17 cellular contexts compared by ENCODE assay signal in genomic region chr6:121395736-121396135, GRCh38. TPM values are rescaled to one million over a fixed set of nuclear protein-coding genes. Genes with fewer than 3 reads are reported as not detected.
DNase-seq lines count a peak whose midpoint lies in the region; ATAC-seq and TF ChIP-seq lines count a peak whose summit lies in the region.
"Had no signal": no experiment of that assay in that cellular context is flagged by ENCODE, and none has a peak within 500 bp of the region (broad histone marks: within the 10 kb centered on the region; RNA-seq: fewer than 3 reads in every experiment).

No MANE protein-coding gene starts in this region.

- no peaks in the 10 kb centered on the region for H3K27me3 Mint-ChIP-seq in nephron progenitor cell (ENCODE audit: low read depth, poor library complexity)
- H3K27me3 Mint-ChIP-seq: CD4-positive, CD25-positive, alpha-beta regulatory T cell had no signal

- no peak overlapping the region for H3K4me2 ChIP-seq in PC-9
- H3K4me2 ChIP-seq: GM23338 had no signal

- H3K9me3 Mint-ChIP-seq in nephron progenitor cell, result no peaks in the 10 kb centered on the region
- H3K9me3 Mint-ChIP-seq: CD4-positive, CD25-positive, alpha-beta regulatory T cell; CD8-positive, alpha-beta memory T cell; GM23338 had no signal

- H2AFZ ChIP-seq in PC-9, result peak overlapping the region; percentile 39; the same call in 1 of the 2 replicates

- no peak for TF ChIP-seq CTCF in PC-9 (conservative IDR thresholded peaks at IDR 0.05)
- TF ChIP-seq CTCF in body of pancreas (IDR thresholded peaks at IDR 0.05), result no peak
- TF ChIP-seq CTCF in nephron progenitor cell (IDR thresholded peaks at IDR 0.05), result no peak

- H3K9me3 ChIP-seq in PC-9 (ENCODE audit: insufficient read depth, low read depth), result no peaks in the 10 kb centered on the region
- H3K9me3 ChIP-seq in body of pancreas, result no peaks in the 10 kb centered on the region
- H3K9me3 ChIP-seq: BE2C had no signal

- no peak for TF ChIP-seq POLR2A in body of pancreas (IDR thresholded peaks at IDR 0.05)

- intact Hi-C loops in PC-9 (cut with micrococcal nuclease; ENCODE audit: unreplicated experiment) (no loop called here), body of pancreas (cut with DNase I) (no loop called here), sciatic nerve (cut with DNase I) (no loop called here)

- H3K27ac ChIP-seq in PC-9 (no peak overlapping the region), body of pancreas (no peak overlapping the region)
- H3K27ac ChIP-seq: HL-60 had no signal

- no peak overlapping the region for H3K4me3 Mint-ChIP-seq in nephron progenitor cell
- H3K4me3 Mint-ChIP-seq: CD4-positive, CD25-positive, alpha-beta regulatory T cell; CD8-positive, alpha-beta memory T cell; GM23338 had no signal

- CTCF ChIA-PET in PC-9 (lab: Charles Lee), result no interaction called here

- H3K9me2 ChIP-seq in PC-9 (ENCODE audit: insufficient read depth), result no peaks in the 10 kb centered on the region

- H3K36me3 Mint-ChIP-seq in nephron progenitor cell (ENCODE audit: low read depth), result no peaks in the 10 kb centered on the region
- H3K36me3 Mint-ChIP-seq: CD4-positive, CD25-positive, alpha-beta regulatory T cell; CD8-positive, alpha-beta memory T cell had no signal

- ATAC-seq in body of pancreas, result peak; percentile 33
- ATAC-seq in sciatic nerve, result no peak
- ATAC-seq: GM23338, HCT116 had no signal

- H3K4me1 Mint-ChIP-seq in nephron progenitor cell, result peaks cover 27% of the 10 kb centered on the region
- H3K4me1 Mint-ChIP-seq: CD4-positive, CD25-positive, alpha-beta regulatory T cell; CD8-positive, alpha-beta memory T cell; GM23338 had no signal

- POLR2A ChIA-PET in PC-9 (lab: Charles Lee; ENCODE audit: unreplicated experiment), result no interaction called here

- no TSS peak for BruUV-seq in PC-9 (replicated peaks; lab: Mats Ljungman, UMichigan)

- H3K27me3 ChIP-seq in PC-9 (ENCODE audit: insufficient read depth, low read depth), result no peaks in the 10 kb centered on the region
- no peaks in the 10 kb centered on the region for H3K27me3 ChIP-seq in body of pancreas
- H3K27me3 ChIP-seq in H7 (ENCODE audit: control insufficient read depth, insufficient read depth, low read length), result no peaks in the 10 kb centered on the region
- H3K27me3 ChIP-seq: BE2C had no signal

- H4K20me1 ChIP-seq in PC-9 (ENCODE audit: insufficient read depth), result no peaks in the 10 kb centered on the region

- 40 to 44% methylated on average over 4 of the region's 4 CpGs for WGBS in body of pancreas, 2 donors

- DNase-seq in PC-9, result no peak
- peak in 1 of 4 donors; percentile 19 for DNase-seq in body of pancreas
- DNase-seq in nephron progenitor cell, result no peak
- no peak for DNase-seq in sciatic nerve (ENCODE audit: low spot score)
- no peak for DNase-seq in NOMO-1 (lab: John Stamatoyannopoulos, UW; ENCODE audit: unreplicated experiment in 2 of 2)
- DNase-seq in activated naive CD4-positive, alpha-beta T cell treated with anti-CD3 and anti-CD28 coated beads, Interleukin-2, amount 50 U/mL, for 16 hours, result no peak
- DNase-seq in H7, result no peak
- DNase-seq: ACHN; BE2C; C1 segment of cervical spinal cord; CD4-positive, CD25-positive, alpha-beta regulatory T cell; CD8-positive, alpha-beta memory T cell; COR-L47 had no signal

- no peak overlapping the region for H3K4me3 ChIP-seq in PC-9
- H3K4me3 ChIP-seq in body of pancreas, result no peak overlapping the region
- H3K4me3 ChIP-seq in H7 (ENCODE audit: insufficient read depth, low read depth, low read length), result no peak overlapping the region
- H3K4me3 ChIP-seq: GM23338 had no signal

- H3K36me3 ChIP-seq in PC-9 (ENCODE audit: low read depth), result no peaks in the 10 kb centered on the region
- no peaks in the 10 kb centered on the region for H3K36me3 ChIP-seq in body of pancreas (replicated peaks in 1 of 2; ENCODE audit: insufficient read depth in 1 of 2, low read depth in 2 of 2)
- H3K36me3 ChIP-seq in H7 (replicated peaks; ENCODE audit: control insufficient read depth, insufficient read depth, low read length), result no peaks in the 10 kb centered on the region
- H3K36me3 ChIP-seq: BE2C had no signal

- H3K4me1 ChIP-seq in PC-9 (replicated peaks; ENCODE audit: insufficient read depth) (no peaks in the 10 kb centered on the region), body of pancreas (no peaks in the 10 kb centered on the region)
- H3K4me1 ChIP-seq: BE2C had no signal

- peak overlapping the region; percentile 43 for H3K27ac Mint-ChIP-seq in nephron progenitor cell
- H3K27ac Mint-ChIP-seq: CD4-positive, CD25-positive, alpha-beta regulatory T cell; CD8-positive, alpha-beta memory T cell; GM23338 had no signal

- H3K79me2 ChIP-seq in PC-9 (ENCODE audit: low read depth), result no peaks in the 10 kb centered on the region

- no peaks in the 10 kb centered on the region for H3F3A ChIP-seq in PC-9 (ENCODE audit: insufficient read depth, low read depth)

RNA-seq across cellular contexts. Expression of gene GJA1, which starts 39.7 kb away (rescaled TPM):
- total RNA-seq in PC-9 (2021) (0.20 TPM in 1 of 2 replicates, not detected in the other), body of pancreas (10 to 100 TPM in 1 of 2 donors, 1 to 10 TPM in 1; 8.2 to 14.8 TPM), sciatic nerve (80.5 TPM)
- 395 and 586 TPM in 2 replicates for total RNA-seq in H7 (2014; rRNA removed; shearing (Covaris generic))
- total RNA-seq: CD4-positive, CD25-positive, alpha-beta regulatory T cell; CD8-positive, alpha-beta memory T cell; HT1080 had no signal
